ENCODE assay signal across 11 cellular contexts in the genomic region with DNA sequence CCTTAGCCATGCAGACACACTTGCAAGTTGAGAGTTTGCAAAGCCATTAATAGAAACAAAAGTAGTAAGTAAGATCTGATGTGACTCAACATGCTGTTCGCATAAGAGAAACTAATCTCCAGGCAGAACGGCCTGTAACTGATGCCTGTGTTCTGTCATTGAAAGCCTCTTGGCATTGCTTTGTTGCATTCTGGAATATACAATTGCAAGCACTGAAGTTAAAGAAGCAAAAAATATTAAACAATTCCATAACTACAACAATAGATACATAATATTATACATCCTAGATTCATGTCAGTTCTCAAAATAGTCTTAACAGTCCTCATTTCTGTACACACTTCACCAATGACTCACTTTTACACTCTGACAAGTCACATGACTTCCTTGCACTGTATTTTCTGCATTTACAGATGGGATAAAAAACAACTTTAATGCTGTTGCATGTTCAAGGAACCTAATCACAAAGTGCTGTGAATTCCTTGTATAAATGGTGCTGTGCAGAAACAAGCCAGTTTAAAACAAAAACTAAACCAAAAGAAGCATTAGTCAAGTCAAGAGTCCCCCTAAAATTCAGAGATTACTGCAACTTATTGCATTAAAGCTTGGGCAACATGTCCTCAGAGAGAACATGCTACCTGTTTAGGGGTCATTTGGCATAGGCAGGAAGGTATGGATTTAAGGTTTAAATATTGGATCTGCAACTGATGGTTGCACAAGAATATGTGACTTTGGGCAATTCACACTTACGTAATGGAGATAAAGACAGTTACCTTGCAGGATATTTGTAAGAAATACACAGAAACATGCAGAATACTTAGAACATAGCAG.
DNase-seq lines count a peak whose midpoint lies in the region; ATAC-seq and TF ChIP-seq lines count a peak whose summit lies in the region.
"Had no signal": no experiment of that assay in that cellular context is flagged by ENCODE, and none has a peak within 500 bp of the region (broad histone marks: within the 10 kb centered on the region; RNA-seq: fewer than 3 reads in every experiment).

No MANE protein-coding gene starts in this region.

- 0 out of 2 replicates have a peak overlapping the region, but pooled peaks have one; percentile 22 for H4K91ac ChIP-seq in IMR-90 (ENCODE audit: insufficient read depth, low read depth, low read length)

- in situ Hi-C loops in IMR-90 (cut with MboI; ENCODE audit: low sequenced_read_pairs) (no loop called here), gastrocnemius medialis (cut with MboI; ENCODE audit: low sequenced_read_pairs in 4 of 4) (no loop called here), GM13977 (cut with MboI; ENCODE audit: low pct_unique_long_range_greater_than_20kb, low sequenced_read_pairs, unreplicated experiment) (no loop called here)

- no peak overlapping the region for H3K23ac ChIP-seq in IMR-90 (ENCODE audit: low read depth, low read length)

- peak overlapping the region; percentile 55; the same call in 1 of the 2 replicates for H2BK120ac ChIP-seq in IMR-90 (ENCODE audit: low read depth, low read length)

- intact Hi-C loops in IMR-90 (cut with micrococcal nuclease) (no loop called here), gastrocnemius medialis (cut with DNase I; ENCODE audit: low total_unique reads) (no loop called here)

- H2AK9ac ChIP-seq in IMR-90 (replicated peaks; ENCODE audit: low read depth, low read length, poor library complexity): no peak overlapping the region

- peak overlapping the region; percentile 84 for H3K4me2 ChIP-seq in IMR-90 (ENCODE audit: low read depth, low read length)

- peaks cover 23% of the 10 kb centered on the region for H3K4me1 Mint-ChIP-seq in activated naive CD8-positive, alpha-beta T cell (ENCODE audit: low read depth)
- no peaks in the 10 kb centered on the region for H3K4me1 Mint-ChIP-seq in progenitor cell of endocrine pancreas (ENCODE audit: low read depth)

- peaks cover 4% of the 10 kb centered on the region for H3K36me3 Mint-ChIP-seq in activated naive CD8-positive, alpha-beta T cell
- H3K36me3 Mint-ChIP-seq in progenitor cell of endocrine pancreas (ENCODE audit: insufficient read depth): no peaks in the 10 kb centered on the region

- CTCF ChIA-PET in IMR-90 (lab: Yijun Ruan, JAX): interaction anchor here (0.6 kb wide), 1 partner anchor 395 kb away, joined by 4 read pairs; no protein-coding TSS in a partner anchor

- peak overlapping the region; percentile 75 for H3K27ac Mint-ChIP-seq in activated naive CD8-positive, alpha-beta T cell
- H3K27ac Mint-ChIP-seq in progenitor cell of endocrine pancreas: no peak overlapping the region

- dilution Hi-C loops in IMR-90 (cut with HindIII; ENCODE audit: low sequenced_read_pairs, unreplicated experiment): no loop called here

- BruUV-seq in IMR-90 (replicated peaks; lab: Mats Ljungman, UMichigan): no TSS peak

- H3K27ac ChIP-seq in IMR-90 (ENCODE audit: insufficient read depth, low read length) (peak overlapping the region; percentile 75; the same call in 1 of the 2 replicates), gastrocnemius medialis (peak overlapping the region; percentile 61 to 80 (median 68))
- H3K27ac ChIP-seq: prostate gland had no signal

- peak overlapping the region; percentile 76 for H2AFZ ChIP-seq in IMR-90 (replicated peaks; ENCODE audit: low read length, poor library complexity)

- H3K4ac ChIP-seq in IMR-90 (ENCODE audit: low read depth, low read length): no peak overlapping the region

- no CpG with 5 or more reads among the region's 3 CpGs for WGBS in IMR-90 (ENCODE audit: extremely low coverage in 2 of 2, insufficient read length in 1 of 2), 2 experiments

- H3K18ac ChIP-seq in IMR-90 (ENCODE audit: low read depth, low read length): peak overlapping the region; percentile 22; the same call in 1 of the 2 replicates

- no peak overlapping the region for H3K4me3 ChIP-seq in IMR-90 (ENCODE audit: insufficient read depth, low read depth, low read length)
- H3K4me3 ChIP-seq in fibroblast of the aortic adventitia (ENCODE audit: low read depth, low read length): no peak overlapping the region
- no peak overlapping the region for H3K4me3 ChIP-seq in gastrocnemius medialis
- H3K4me3 ChIP-seq: prostate gland had no signal

- peak; percentile 72 for DNase-seq in IMR-90
- peak; percentile 75 for DNase-seq in fibroblast of the aortic adventitia (ENCODE audit: low read depth)
- no peak for DNase-seq in gastrocnemius medialis
- no peak for DNase-seq in cortex of kidney (lab: John Stamatoyannopoulos, UW)
- DNase-seq in progenitor cell of endocrine pancreas (ENCODE audit: low spot score, unreplicated experiment): no peak
- DNase-seq in GM13977 (ENCODE audit: low spot score): no peak
- no peak for DNase-seq in activated CD4-positive, CD25-positive, alpha-beta regulatory T cell (lab: John Stamatoyannopoulos, UW)
- DNase-seq: activated CD4-positive, alpha-beta T cell treated with anti-CD3 and anti-CD28 coated beads, Interleukin-2, amount 50 U/mL, for 48 hours; SHP77 treated with DMSO at 0.1 percent for 48 hours had no signal

- H3K56ac ChIP-seq in IMR-90 (ENCODE audit: extremely low read depth, insufficient read depth, low read length): no peak overlapping the region

- H3K9me1 ChIP-seq in IMR-90 (ENCODE audit: insufficient read depth, low read length): peaks cover 8% of the 10 kb centered on the region

- H3K9ac ChIP-seq in IMR-90 (ENCODE audit: low read depth, low read length): no peak overlapping the region; the same call in 1 of the 2 replicates

- 0 out of 3 replicates have a peak overlapping the region, but pooled peaks have one; percentile 2 for H2BK15ac ChIP-seq in IMR-90 (ENCODE audit: low read depth, low read length)

- H4K20me1 ChIP-seq in IMR-90 (ENCODE audit: insufficient read depth, low read length): 0 out of 2 replicates have a peak, but pooled peaks cover 3% of the 10 kb centered on the region

- ATAC-seq in IMR-90 (ENCODE audit: low read depth) (peak; percentile 89), gastrocnemius medialis (peak; percentile 91 to 95)

- H2AK5ac ChIP-seq in IMR-90 (ENCODE audit: low read depth, low read length): no peak overlapping the region

- no peak overlapping the region for H3K4me3 Mint-ChIP-seq in activated naive CD8-positive, alpha-beta T cell
- H3K4me3 Mint-ChIP-seq in progenitor cell of endocrine pancreas (ENCODE audit: low read depth): no peak overlapping the region

- H3K79me1 ChIP-seq in IMR-90 (ENCODE audit: low read depth in 1 of 2, low read length in 2 of 2): no peaks in the 10 kb centered on the region

- H3K4me1 ChIP-seq in IMR-90 (ENCODE audit: control insufficient read depth, insufficient read depth, low read length) (peaks cover 10% of the 10 kb centered on the region), gastrocnemius medialis (peaks cover 44 to 49% of the 10 kb centered on the region in 2 donors)
- H3K4me1 ChIP-seq: prostate gland had no signal

- H4K5ac ChIP-seq in IMR-90 (ENCODE audit: low read depth, low read length): peak overlapping the region; percentile 86; the same call in 1 of the 2 replicates

- H2BK5ac ChIP-seq in IMR-90 (ENCODE audit: low read depth, low read length, poor library complexity, severe bottlenecking): peak overlapping the region; percentile 33

- H2BK20ac ChIP-seq in IMR-90 (ENCODE audit: low read depth, low read length): no peak overlapping the region

- peaks cover 9% of the 10 kb centered on the region for H3K27me3 Mint-ChIP-seq in activated naive CD8-positive, alpha-beta T cell
- H3K27me3 Mint-ChIP-seq in progenitor cell of endocrine pancreas: peaks cover 33% of the 10 kb centered on the region

- H4K8ac ChIP-seq in IMR-90 (ENCODE audit: low read depth in 2 of 2, low read length in 2 of 2): peak overlapping the region in 1 of 2 experiments; percentile 53; a peak in 1 of 4 replicates

- TF ChIP-seq CTCF in IMR-90 (conservative IDR thresholded peaks at IDR 0.05; ENCODE audit: low read depth, low read length) (no peak), fibroblast of the aortic adventitia (IDR thresholded peaks at IDR 0.05; ENCODE audit: insufficient read depth, low read length) (no peak), gastrocnemius medialis (IDR thresholded peaks at IDR 0.05 in 4 of 5, conservative IDR thresholded peaks at IDR 0.05 in 1 of 5) (no peak), progenitor cell of endocrine pancreas (IDR thresholded peaks at IDR 0.05; ENCODE audit: unreplicated experiment) (no peak), GM13977 (IDR thresholded peaks at IDR 0.05; ENCODE audit: extremely low read depth, insufficient read depth, missing control alignments) (no peak)

- TF ChIP-seq RAD21 in IMR-90 (IDR thresholded peaks at IDR 0.05; ENCODE audit: low read length): no peak

- H3K27me3 ChIP-seq in IMR-90 (ENCODE audit: control insufficient read depth, insufficient read depth, low read length): peaks cover 2% of the 10 kb centered on the region; the same call in 1 of the 2 replicates
- no peaks in the 10 kb centered on the region for H3K27me3 ChIP-seq in gastrocnemius medialis

- peak overlapping the region; percentile 66 for H3K14ac ChIP-seq in IMR-90 (replicated peaks; ENCODE audit: low read depth, low read length)

- POLR2A ChIA-PET in IMR-90 (lab: Charles Lee; ENCODE audit: unreplicated experiment): no interaction called here

- H3K9me3 ChIP-seq in IMR-90 (ENCODE audit: control insufficient read depth, insufficient read depth, low read length) (no peaks in the 10 kb centered on the region), gastrocnemius medialis (no peaks in the 10 kb centered on the region)
- H3K9me3 ChIP-seq: prostate gland had no signal

- H3K36me3 ChIP-seq in IMR-90 (ENCODE audit: control insufficient read depth, insufficient read depth, low read length) (no peaks in the 10 kb centered on the region), gastrocnemius medialis (no peaks in the 10 kb centered on the region)
- H3K36me3 ChIP-seq: prostate gland had no signal

- no peaks in the 10 kb centered on the region for H3K9me3 Mint-ChIP-seq in activated naive CD8-positive, alpha-beta T cell (ENCODE audit: low read depth)
- no peaks in the 10 kb centered on the region for H3K9me3 Mint-ChIP-seq in progenitor cell of endocrine pancreas (ENCODE audit: low read depth)

- TF ChIP-seq POLR2A in IMR-90 (IDR thresholded peaks at IDR 0.05; ENCODE audit: low read depth, low read length) (no peak), gastrocnemius medialis (IDR thresholded peaks at IDR 0.05) (no peak)

TF ChIP-seq in IMR-90, 13 proteins besides CTCF, POLR2A, EP300 and RAD21 (continues in another document):
- TF ChIP-seq CEBPB (IDR thresholded peaks at IDR 0.05; ENCODE audit: low read depth, low read length) (peak; percentile 60), MAFK (IDR thresholded peaks at IDR 0.05; ENCODE audit: low read depth, low read length) (no peak)
- TF ChIP-seq, protein P1, sequence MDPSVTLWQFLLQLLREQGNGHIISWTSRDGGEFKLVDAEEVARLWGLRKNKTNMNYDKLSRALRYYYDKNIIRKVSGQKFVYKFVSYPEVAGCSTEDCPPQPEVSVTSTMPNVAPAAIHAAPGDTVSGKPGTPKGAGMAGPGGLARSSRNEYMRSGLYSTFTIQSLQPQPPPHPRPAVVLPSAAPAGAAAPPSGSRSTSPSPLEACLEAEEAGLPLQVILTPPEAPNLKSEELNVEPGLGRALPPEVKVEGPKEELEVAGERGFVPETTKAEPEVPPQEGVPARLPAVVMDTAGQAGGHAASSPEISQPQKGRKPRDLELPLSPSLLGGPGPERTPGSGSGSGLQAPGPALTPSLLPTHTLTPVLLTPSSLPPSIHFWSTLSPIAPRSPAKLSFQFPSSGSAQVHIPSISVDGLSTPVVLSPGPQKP (IDR thresholded peaks at IDR 0.05; ENCODE audit: borderline replicate concordance, low read depth, low read length): no peak

Comparison
In these comparisons a context has a peak if more than half of its experiments do, and no peak if none do; other contexts are left out.
1. DNase-seq: peak in IMR-90 (single experiment) and fibroblast of the aortic adventitia (single experiment); none in gastrocnemius medialis (0 of 2), cortex of kidney (single experiment), progenitor cell of endocrine pancreas (single experiment), GM13977 (single experiment) and activated CD4-positive, CD25-positive, alpha-beta regulatory T cell (0 of 4).